14 cellular contexts compared by ENCODE assay signal in the genomic region with DNA sequence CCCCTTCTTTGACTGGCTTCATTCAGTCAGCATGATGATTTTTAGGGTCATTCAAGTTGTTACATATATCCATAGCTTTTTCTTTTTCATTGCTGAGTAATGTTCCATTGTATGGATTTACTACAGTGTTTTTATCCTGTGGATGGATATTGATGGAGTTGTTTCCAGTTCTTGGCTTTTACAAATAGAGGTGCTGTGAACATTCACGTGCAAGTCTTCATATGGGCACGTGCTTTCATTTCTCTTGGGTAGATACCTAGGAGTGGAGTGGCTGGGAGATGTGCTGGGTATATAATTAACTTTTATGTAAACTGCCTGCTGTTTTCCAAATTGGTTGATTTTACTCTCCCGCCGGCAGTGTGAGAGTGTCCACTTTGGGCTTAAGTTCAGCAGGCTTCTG.
"Had no signal": no experiment of that assay in that cellular context is flagged by ENCODE, and none has a peak within 500 bp of the region (broad histone marks: within the 10 kb centered on the region; RNA-seq: fewer than 3 reads in every experiment).

No MANE protein-coding gene starts in this region.

- ATAC-seq: effector memory CD8-positive, alpha-beta T cell; gastrocnemius medialis; heart left ventricle; sciatic nerve had no signal

- DNase-seq: activated CD4-positive, alpha-beta T cell treated with anti-CD3 and anti-CD28 coated beads, Interleukin-2, amount 50 U/mL, for 4 hours; activated CD4-positive, CD25-positive, alpha-beta regulatory T cell treated with anti-CD3 and anti-CD28 coated beads, Interleukin-2, amount 50 U/mL, for 72 hours; activated naive CD4-positive, alpha-beta T cell; activated naive CD8-positive, alpha-beta T cell treated with anti-CD3 and anti-CD28 coated beads, Interleukin-2, amount 10 ng/mL, durations not matched to agents 7 days and 5 days; activated T-cell treated with anti-CD3 and anti-CD28 coated beads for 4 hours; brain microvascular endothelial cell; effector memory CD8-positive, alpha-beta T cell; gastrocnemius medialis; left ventricle myocardium inferior; mesendoderm; spleen had no signal

- H3K36me3 ChIP-seq: brain microvascular endothelial cell, gastrocnemius medialis, heart left ventricle, left ventricle myocardium inferior, spleen, suprapubic skin had no signal

- H3K27me3 ChIP-seq: brain microvascular endothelial cell, gastrocnemius medialis, heart left ventricle, suprapubic skin had no signal

- H3K9me3 ChIP-seq: gastrocnemius medialis, heart left ventricle, left ventricle myocardium inferior, spleen, suprapubic skin had no signal

- H3K27ac ChIP-seq: brain microvascular endothelial cell, gastrocnemius medialis, heart left ventricle, left ventricle myocardium inferior, spleen, suprapubic skin had no signal

- H3K4me3 ChIP-seq: gastrocnemius medialis, heart left ventricle, left ventricle myocardium inferior, spleen, suprapubic skin had no signal
